ENCODE assay signal across 1 cellular context in genomic region chr18:31672628-31673027, GRCh38.
TF ChIP-seq lines count a peak whose summit lies in the region.

No MANE protein-coding gene starts in this region.

TF ChIP-seq in GM23338, 12 proteins besides CTCF, POLR2A, EP300 and RAD21 (continued from another document):
- no peak for TF ChIP-seq ZNF462 (CRISPR knock-in tag; IDR thresholded peaks at IDR 0.05)
- no peak for TF ChIP-seq REST (IDR thresholded peaks at IDR 0.05; ENCODE audit: unreplicated experiment)
- no peak for TF ChIP-seq POLR2AphosphoS5 (IDR thresholded peaks at IDR 0.05; ENCODE audit: low read depth)
- TF ChIP-seq ETS1 (IDR thresholded peaks at IDR 0.05) = no peak
- no peak for TF ChIP-seq CREB1 (CRISPR knock-in tag; IDR thresholded peaks at IDR 0.05; ENCODE audit: low read depth)
- TF ChIP-seq ZNF114 (CRISPR knock-in tag; IDR thresholded peaks at IDR 0.05) = no peak
- no peak for TF ChIP-seq STAT1 (IDR thresholded peaks at IDR 0.05; ENCODE audit: unreplicated experiment)
- no peak for TF ChIP-seq JUNB (IDR thresholded peaks at IDR 0.05; ENCODE audit: unreplicated experiment)
- TF ChIP-seq NANOG (IDR thresholded peaks at IDR 0.05; ENCODE audit: borderline replicate concordance) = no peak
- no peak for TF ChIP-seq ZNF331 (CRISPR knock-in tag; IDR thresholded peaks at IDR 0.05; ENCODE audit: low read depth)
- no peak for TF ChIP-seq EZH2phosphoT487 (IDR thresholded peaks at IDR 0.05; ENCODE audit: unreplicated experiment)
TF ChIP-seq in GM23338: peak in this region for 0.
